Comparison of ENCODE assay signal across 28 cellular contexts in the genomic region with DNA sequence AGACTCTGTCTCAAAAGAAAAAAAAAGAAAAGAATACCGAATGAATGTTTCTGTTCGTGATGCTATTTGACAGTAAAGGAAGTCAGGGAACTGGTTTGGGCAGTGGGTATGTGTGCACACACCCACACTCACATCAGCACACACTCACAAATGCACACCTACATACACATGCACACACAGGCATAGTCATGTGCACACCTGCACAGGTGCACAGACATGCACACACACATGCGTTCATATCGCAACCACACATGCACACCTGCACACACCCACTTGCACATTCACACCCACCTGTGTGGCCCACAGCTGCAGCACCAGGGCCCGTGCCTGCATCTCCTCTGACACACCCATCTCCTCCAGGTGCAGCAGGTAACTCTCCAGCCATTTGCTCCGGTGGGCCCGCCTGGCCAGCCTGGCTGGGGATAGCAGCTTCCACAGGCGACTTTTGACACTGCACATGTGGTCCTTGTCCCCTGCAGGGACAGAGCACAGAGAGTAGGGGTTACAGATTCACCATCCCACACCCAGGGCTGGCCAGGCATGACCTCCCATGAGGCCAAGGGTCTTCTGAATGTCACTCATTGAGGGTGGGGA. TPM values are rescaled to one million over a fixed set of nuclear protein-coding genes. Genes with fewer than 3 reads are reported as not detected.
"Had no signal": no experiment of that assay in that cellular context is flagged by ENCODE, and none has a peak within 500 bp of the region (broad histone marks: within the 10 kb centered on the region; RNA-seq: fewer than 3 reads in every experiment).

No MANE protein-coding gene starts in this region.

- H3K27ac ChIP-seq: brain microvascular endothelial cell, epithelial cell of prostate, heart left ventricle, VCaP had no signal

- ATAC-seq: activated naive CD4-positive, alpha-beta T cell treated with anti-CD3 and anti-CD28 coated beads, Interleukin-2, amount 50 U/mL, for 72 hours; activated T-cell treated with anti-CD3 and anti-CD28 coated beads, Interleukin-2, amount 50 U/mL, for 72 hours; heart left ventricle; WTC11 had no signal

- DNase-seq: activated CD4-positive, alpha-beta memory T cell treated with anti-CD3 and anti-CD28 coated beads, Interleukin-2, amount 10 ng/mL, durations not matched to agents 7 days and 5 days; activated CD4-positive, alpha-beta T cell treated with anti-CD3 and anti-CD28 coated beads for 1 hour; activated CD4-positive, alpha-beta T cell treated with anti-CD3 and anti-CD28 coated beads for 4 hours; activated CD4-positive, alpha-beta T cell treated with anti-CD3 and anti-CD28 coated beads, Interleukin-2, amount 10 ng/mL, durations not matched to agents 7 days and 5 days; activated CD4-positive, alpha-beta T cell treated with anti-CD3 and anti-CD28 coated beads, Interleukin-2, amount 50 U/mL, for 4 hours; activated CD8-positive, alpha-beta memory T cell treated with anti-CD3 and anti-CD28 coated beads, Interleukin-2, amount 50 U/mL, for 48 hours; activated gamma-delta T cell; activated naive CD4-positive, alpha-beta T cell; activated naive CD4-positive, alpha-beta T cell treated with anti-CD3 and anti-CD28 coated beads, Interleukin-2, amount 10 ng/mL, durations not matched to agents 7 days and 5 days; activated naive CD8-positive, alpha-beta T cell treated with anti-CD3 and anti-CD28 coated beads, Interleukin-2, amount 10 ng/mL, durations not matched to agents 7 days and 5 days; activated T-cell treated with anti-CD3 and anti-CD28 coated beads for 4 hours; activated T-cell treated with anti-CD3 and anti-CD28 coated beads, Interleukin-2, amount 50 U/mL, for 24 hours; activated T-cell treated with anti-CD3 and anti-CD28 coated beads, Interleukin-2, amount 50 U/mL, for 72 hours; brain microvascular endothelial cell; cortex of kidney; effector CD8-positive, alpha-beta T cell; foreskin fibroblast; glutamatergic neuron; heart left ventricle; T-helper 2 cell had no signal

- H3K4me1 Mint-ChIP-seq: activated CD4-positive, alpha-beta T cell treated with anti-CD3 and anti-CD28 coated beads, Interleukin-2, amount 10 ng/mL, durations not matched to agents 7 days and 5 days; activated naive CD4-positive, alpha-beta T cell treated with anti-CD3 and anti-CD28 coated beads, Interleukin-2, amount 10 ng/mL, durations not matched to agents 7 days and 5 days; activated naive CD8-positive, alpha-beta T cell treated with anti-CD3 and anti-CD28 coated beads, Interleukin-2, amount 10 ng/mL, durations not matched to agents 7 days and 5 days had no signal

- H3K9me3 ChIP-seq: heart left ventricle had no signal

- H3K4me3 ChIP-seq: heart left ventricle had no signal

- H3K4me1 ChIP-seq: heart left ventricle had no signal

- H3K4me3 Mint-ChIP-seq: activated CD4-positive, alpha-beta memory T cell treated with anti-CD3 and anti-CD28 coated beads, Interleukin-2, amount 10 ng/mL, durations not matched to agents 7 days and 5 days; activated CD4-positive, alpha-beta T cell treated with anti-CD3 and anti-CD28 coated beads, Interleukin-2, amount 10 ng/mL, durations not matched to agents 7 days and 5 days; activated naive CD4-positive, alpha-beta T cell treated with anti-CD3 and anti-CD28 coated beads, Interleukin-2, amount 10 ng/mL, durations not matched to agents 7 days and 5 days; activated naive CD8-positive, alpha-beta T cell treated with anti-CD3 and anti-CD28 coated beads, Interleukin-2, amount 10 ng/mL, durations not matched to agents 7 days and 5 days; activated T-cell treated with anti-CD3 and anti-CD28 coated beads, Interleukin-2, amount 50 U/mL, for 24 hours; activated T-cell treated with anti-CD3 and anti-CD28 coated beads, Interleukin-2, amount 50 U/mL, for 72 hours; central memory CD8-positive, alpha-beta T cell; WTC11 had no signal

- H3K27me3 ChIP-seq: brain microvascular endothelial cell, heart left ventricle had no signal

- H3K9me3 Mint-ChIP-seq: activated naive CD4-positive, alpha-beta T cell treated with anti-CD3 and anti-CD28 coated beads, Interleukin-2, amount 10 ng/mL, durations not matched to agents 7 days and 5 days; activated T-cell treated with anti-CD3 and anti-CD28 coated beads, Interleukin-2, amount 50 U/mL, for 24 hours; central memory CD8-positive, alpha-beta T cell had no signal

- H3K27ac Mint-ChIP-seq: activated CD4-positive, alpha-beta memory T cell treated with anti-CD3 and anti-CD28 coated beads, Interleukin-2, amount 10 ng/mL, durations not matched to agents 7 days and 5 days; activated CD4-positive, alpha-beta T cell treated with anti-CD3 and anti-CD28 coated beads, Interleukin-2, amount 10 ng/mL, durations not matched to agents 7 days and 5 days; activated naive CD4-positive, alpha-beta T cell treated with anti-CD3 and anti-CD28 coated beads, Interleukin-2, amount 10 ng/mL, durations not matched to agents 7 days and 5 days; activated naive CD4-positive, alpha-beta T cell treated with anti-CD3 and anti-CD28 coated beads, Interleukin-2, amount 50 U/mL, for 72 hours; activated naive CD8-positive, alpha-beta T cell treated with anti-CD3 and anti-CD28 coated beads, Interleukin-2, amount 10 ng/mL, durations not matched to agents 7 days and 5 days; activated T-cell treated with anti-CD3 and anti-CD28 coated beads, Interleukin-2, amount 50 U/mL, for 24 hours; WTC11 had no signal

- H3K36me3 ChIP-seq: brain microvascular endothelial cell had no signal

RNA-seq across cellular contexts. Expression of gene KCNB1, which starts 41.4 kb away (rescaled TPM):
- total RNA-seq: activated naive CD4-positive, alpha-beta T cell treated with anti-CD3 and anti-CD28 coated beads, Interleukin-2, amount 50 U/mL, for 72 hours; activated T-cell treated with anti-CD3 and anti-CD28 coated beads, Interleukin-2, amount 50 U/mL, for 72 hours; bronchial epithelial cell; dermis microvascular lymphatic vessel endothelial cell; endothelial cell of umbilical vein had no signal
- polyA plus RNA-seq: endothelial cell of umbilical vein had no signal
